Comparison of ENCODE assay signal across 18 cellular contexts in the genomic region with DNA sequence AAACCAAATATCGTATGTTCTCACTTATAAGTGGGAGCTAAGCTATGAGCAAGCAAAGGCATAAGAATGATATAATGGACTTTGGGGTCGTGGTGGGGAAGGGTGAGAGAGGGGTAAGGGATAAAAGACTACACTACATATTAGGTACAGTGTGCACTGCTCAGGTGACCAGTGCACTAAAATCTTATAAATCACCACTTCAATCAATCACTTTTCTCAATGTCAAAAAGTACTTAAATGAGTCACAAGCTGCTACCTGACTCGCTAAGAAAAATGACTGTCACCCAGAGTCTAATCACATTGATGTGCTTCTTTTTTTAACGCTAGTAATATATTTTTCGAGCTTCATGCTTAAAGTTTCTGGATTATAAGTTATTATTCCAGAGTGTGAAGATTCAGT.
A peak's percentile ranks its signal among the peaks of the same experiment; 100 is the strongest.
DNase-seq lines count a peak whose midpoint lies in the region; ATAC-seq lines count a peak whose summit lies in the region.
"Had no signal": no experiment of that assay in that cellular context is flagged by ENCODE, and none has a peak within 500 bp of the region (broad histone marks: within the 10 kb centered on the region; RNA-seq: fewer than 3 reads in every experiment).

No MANE protein-coding gene starts in this region.

- H3K27ac Mint-ChIP-seq in activated naive CD4-positive, alpha-beta T cell treated with anti-CD3 and anti-CD28 coated beads, Interleukin-2, amount 50 U/mL, for 72 hours, result no peak overlapping the region
- H3K27ac Mint-ChIP-seq in activated CD8-positive, alpha-beta T cell treated with anti-CD3 and anti-CD28 coated beads, Interleukin-2, amount 10 ng/mL, durations not matched to agents 7 days and 5 days, result no peak overlapping the region
- peak overlapping the region; percentile 64 for H3K27ac Mint-ChIP-seq in central memory CD8-positive, alpha-beta T cell (ENCODE audit: low read depth)

- DNase-seq in activated naive CD4-positive, alpha-beta T cell treated with anti-CD3 and anti-CD28 coated beads, Interleukin-2, amount 50 U/mL, for 72 hours (ENCODE audit: low spot score in 2 of 2), result no peak
- no peak for DNase-seq in activated naive CD4-positive, alpha-beta T cell treated with Interleukin-2 at 50 U/mL for 16 hours
- DNase-seq in activated CD8-positive, alpha-beta T cell treated with anti-CD3 and anti-CD28 coated beads, Interleukin-2, amount 10 ng/mL, durations not matched to agents 7 days and 5 days, result no peak
- DNase-seq in central memory CD8-positive, alpha-beta T cell (ENCODE audit: low spot score in 2 of 2), result no peak
- no peak for DNase-seq in NCI-H1105 treated with DMSO at 0.1 percent for 48 hours (lab: John Stamatoyannopoulos, UW)
- no peak for DNase-seq in amygdala (lab: John Stamatoyannopoulos, UW)
- DNase-seq: ACHN, C1 segment of cervical spinal cord, DMS79 treated with DMSO at 0.1 percent for 48 hours, KG1, NCI-H1417, NCI-H187, NCI-H2107, NCI-H2227 treated with DMSO at 0.1 percent for 48 hours, NCI-H524, NCI-H82, SHP77 had no signal

- H3K4me3 Mint-ChIP-seq in activated CD8-positive, alpha-beta T cell treated with anti-CD3 and anti-CD28 coated beads, Interleukin-2, amount 10 ng/mL, durations not matched to agents 7 days and 5 days, result no peak overlapping the region
- peak overlapping the region; percentile 64 for H3K4me3 Mint-ChIP-seq in central memory CD8-positive, alpha-beta T cell

- H3K27me3 Mint-ChIP-seq in activated CD8-positive, alpha-beta T cell treated with anti-CD3 and anti-CD28 coated beads, Interleukin-2, amount 10 ng/mL, durations not matched to agents 7 days and 5 days (ENCODE audit: low read depth), result no peaks in the 10 kb centered on the region
- no peaks in the 10 kb centered on the region for H3K27me3 Mint-ChIP-seq in central memory CD8-positive, alpha-beta T cell

- POLR2A ChIA-PET in activated CD8-positive, alpha-beta T cell treated with anti-CD3 and anti-CD28 coated beads, Interleukin-2, amount 10 ng/mL, durations not matched to agents 7 days and 5 days (lab: Charles Lee), result interaction anchor here (0.6 kb wide), 1 partner anchor 94 kb away, joined by 3 read pairs; no protein-coding TSS in a partner anchor

- CTCF ChIA-PET in activated CD8-positive, alpha-beta T cell treated with anti-CD3 and anti-CD28 coated beads, Interleukin-2, amount 10 ng/mL, durations not matched to agents 7 days and 5 days (lab: Charles Lee), result no interaction called here

- peaks cover 35 to 72% of the 10 kb centered on the region in 2 donors for H3K36me3 Mint-ChIP-seq in activated naive CD4-positive, alpha-beta T cell treated with anti-CD3 and anti-CD28 coated beads, Interleukin-2, amount 50 U/mL, for 72 hours
- peaks cover 85% of the 10 kb centered on the region for H3K36me3 Mint-ChIP-seq in activated CD8-positive, alpha-beta T cell treated with anti-CD3 and anti-CD28 coated beads, Interleukin-2, amount 10 ng/mL, durations not matched to agents 7 days and 5 days (ENCODE audit: low read depth)
- peaks cover 20% of the 10 kb centered on the region for H3K36me3 Mint-ChIP-seq in central memory CD8-positive, alpha-beta T cell (ENCODE audit: insufficient read depth)

- peaks cover 80% of the 10 kb centered on the region for H3K4me1 Mint-ChIP-seq in activated CD8-positive, alpha-beta T cell treated with anti-CD3 and anti-CD28 coated beads, Interleukin-2, amount 10 ng/mL, durations not matched to agents 7 days and 5 days (ENCODE audit: low read depth)
- peaks cover 95% of the 10 kb centered on the region for H3K4me1 Mint-ChIP-seq in central memory CD8-positive, alpha-beta T cell

- peaks cover 4 to 6% of the 10 kb centered on the region in 2 donors for H3K9me3 Mint-ChIP-seq in activated naive CD4-positive, alpha-beta T cell treated with anti-CD3 and anti-CD28 coated beads, Interleukin-2, amount 50 U/mL, for 72 hours
- peaks cover 25% of the 10 kb centered on the region for H3K9me3 Mint-ChIP-seq in activated CD8-positive, alpha-beta T cell treated with anti-CD3 and anti-CD28 coated beads, Interleukin-2, amount 10 ng/mL, durations not matched to agents 7 days and 5 days (ENCODE audit: insufficient read depth)
- peaks cover 5% of the 10 kb centered on the region for H3K9me3 Mint-ChIP-seq in central memory CD8-positive, alpha-beta T cell

- peak; percentile 43 to 74 for ATAC-seq in activated naive CD4-positive, alpha-beta T cell treated with anti-CD3 and anti-CD28 coated beads, Interleukin-2, amount 50 U/mL, for 72 hours
- peak; percentile 32 for ATAC-seq in activated CD8-positive, alpha-beta T cell treated with anti-CD3 and anti-CD28 coated beads, Interleukin-2, amount 10 ng/mL, durations not matched to agents 7 days and 5 days
- ATAC-seq in central memory CD8-positive, alpha-beta T cell (replicated peaks; ENCODE audit: extremely low read depth, poor library complexity, severe bottlenecking), result no peak
- no peak for ATAC-seq in HG03571 (IDR thresholded peaks at IDR 0.05; ENCODE audit: unreplicated experiment)

Comparison
In these comparisons a context has a peak if more than half of its experiments do, and no peak if none do; other contexts are left out.
1. ATAC-seq: peak in activated naive CD4-positive, alpha-beta T cell treated with anti-CD3 and anti-CD28 coated beads, Interleukin-2, amount 50 U/mL, for 72 hours (2 of 2) and activated CD8-positive, alpha-beta T cell treated with anti-CD3 and anti-CD28 coated beads, Interleukin-2, amount 10 ng/mL, durations not matched to agents 7 days and 5 days (single experiment); none in central memory CD8-positive, alpha-beta T cell (single experiment) and HG03571 (single experiment).